In the genomic region with DNA sequence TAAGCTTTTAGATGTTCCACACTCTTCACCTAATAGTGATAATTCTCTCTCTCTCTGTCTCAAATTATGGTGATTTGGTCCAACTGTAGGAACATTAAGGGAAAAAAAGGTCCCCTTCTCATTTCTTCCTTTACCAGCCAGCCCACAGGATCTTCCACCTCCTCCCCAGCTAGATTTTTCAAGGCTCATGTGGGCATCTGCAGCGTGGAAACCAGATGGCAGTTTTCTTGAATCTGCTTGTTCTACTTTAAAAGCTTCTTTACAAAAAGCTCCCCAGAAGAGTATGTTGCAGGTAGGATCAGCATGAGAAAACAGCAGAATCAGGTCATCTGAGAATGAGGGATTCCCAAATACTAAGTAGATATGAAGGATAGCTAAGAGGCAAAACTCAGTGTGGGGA, we compare ENCODE assay signal across 1 cellular context.
TF ChIP-seq lines count a peak whose summit lies in the region.

No MANE protein-coding gene starts in this region.

TF ChIP-seq in H1, 55 proteins besides CTCF, POLR2A, EP300 and RAD21 (continued from another document):
- TF ChIP-seq, protein P1, sequence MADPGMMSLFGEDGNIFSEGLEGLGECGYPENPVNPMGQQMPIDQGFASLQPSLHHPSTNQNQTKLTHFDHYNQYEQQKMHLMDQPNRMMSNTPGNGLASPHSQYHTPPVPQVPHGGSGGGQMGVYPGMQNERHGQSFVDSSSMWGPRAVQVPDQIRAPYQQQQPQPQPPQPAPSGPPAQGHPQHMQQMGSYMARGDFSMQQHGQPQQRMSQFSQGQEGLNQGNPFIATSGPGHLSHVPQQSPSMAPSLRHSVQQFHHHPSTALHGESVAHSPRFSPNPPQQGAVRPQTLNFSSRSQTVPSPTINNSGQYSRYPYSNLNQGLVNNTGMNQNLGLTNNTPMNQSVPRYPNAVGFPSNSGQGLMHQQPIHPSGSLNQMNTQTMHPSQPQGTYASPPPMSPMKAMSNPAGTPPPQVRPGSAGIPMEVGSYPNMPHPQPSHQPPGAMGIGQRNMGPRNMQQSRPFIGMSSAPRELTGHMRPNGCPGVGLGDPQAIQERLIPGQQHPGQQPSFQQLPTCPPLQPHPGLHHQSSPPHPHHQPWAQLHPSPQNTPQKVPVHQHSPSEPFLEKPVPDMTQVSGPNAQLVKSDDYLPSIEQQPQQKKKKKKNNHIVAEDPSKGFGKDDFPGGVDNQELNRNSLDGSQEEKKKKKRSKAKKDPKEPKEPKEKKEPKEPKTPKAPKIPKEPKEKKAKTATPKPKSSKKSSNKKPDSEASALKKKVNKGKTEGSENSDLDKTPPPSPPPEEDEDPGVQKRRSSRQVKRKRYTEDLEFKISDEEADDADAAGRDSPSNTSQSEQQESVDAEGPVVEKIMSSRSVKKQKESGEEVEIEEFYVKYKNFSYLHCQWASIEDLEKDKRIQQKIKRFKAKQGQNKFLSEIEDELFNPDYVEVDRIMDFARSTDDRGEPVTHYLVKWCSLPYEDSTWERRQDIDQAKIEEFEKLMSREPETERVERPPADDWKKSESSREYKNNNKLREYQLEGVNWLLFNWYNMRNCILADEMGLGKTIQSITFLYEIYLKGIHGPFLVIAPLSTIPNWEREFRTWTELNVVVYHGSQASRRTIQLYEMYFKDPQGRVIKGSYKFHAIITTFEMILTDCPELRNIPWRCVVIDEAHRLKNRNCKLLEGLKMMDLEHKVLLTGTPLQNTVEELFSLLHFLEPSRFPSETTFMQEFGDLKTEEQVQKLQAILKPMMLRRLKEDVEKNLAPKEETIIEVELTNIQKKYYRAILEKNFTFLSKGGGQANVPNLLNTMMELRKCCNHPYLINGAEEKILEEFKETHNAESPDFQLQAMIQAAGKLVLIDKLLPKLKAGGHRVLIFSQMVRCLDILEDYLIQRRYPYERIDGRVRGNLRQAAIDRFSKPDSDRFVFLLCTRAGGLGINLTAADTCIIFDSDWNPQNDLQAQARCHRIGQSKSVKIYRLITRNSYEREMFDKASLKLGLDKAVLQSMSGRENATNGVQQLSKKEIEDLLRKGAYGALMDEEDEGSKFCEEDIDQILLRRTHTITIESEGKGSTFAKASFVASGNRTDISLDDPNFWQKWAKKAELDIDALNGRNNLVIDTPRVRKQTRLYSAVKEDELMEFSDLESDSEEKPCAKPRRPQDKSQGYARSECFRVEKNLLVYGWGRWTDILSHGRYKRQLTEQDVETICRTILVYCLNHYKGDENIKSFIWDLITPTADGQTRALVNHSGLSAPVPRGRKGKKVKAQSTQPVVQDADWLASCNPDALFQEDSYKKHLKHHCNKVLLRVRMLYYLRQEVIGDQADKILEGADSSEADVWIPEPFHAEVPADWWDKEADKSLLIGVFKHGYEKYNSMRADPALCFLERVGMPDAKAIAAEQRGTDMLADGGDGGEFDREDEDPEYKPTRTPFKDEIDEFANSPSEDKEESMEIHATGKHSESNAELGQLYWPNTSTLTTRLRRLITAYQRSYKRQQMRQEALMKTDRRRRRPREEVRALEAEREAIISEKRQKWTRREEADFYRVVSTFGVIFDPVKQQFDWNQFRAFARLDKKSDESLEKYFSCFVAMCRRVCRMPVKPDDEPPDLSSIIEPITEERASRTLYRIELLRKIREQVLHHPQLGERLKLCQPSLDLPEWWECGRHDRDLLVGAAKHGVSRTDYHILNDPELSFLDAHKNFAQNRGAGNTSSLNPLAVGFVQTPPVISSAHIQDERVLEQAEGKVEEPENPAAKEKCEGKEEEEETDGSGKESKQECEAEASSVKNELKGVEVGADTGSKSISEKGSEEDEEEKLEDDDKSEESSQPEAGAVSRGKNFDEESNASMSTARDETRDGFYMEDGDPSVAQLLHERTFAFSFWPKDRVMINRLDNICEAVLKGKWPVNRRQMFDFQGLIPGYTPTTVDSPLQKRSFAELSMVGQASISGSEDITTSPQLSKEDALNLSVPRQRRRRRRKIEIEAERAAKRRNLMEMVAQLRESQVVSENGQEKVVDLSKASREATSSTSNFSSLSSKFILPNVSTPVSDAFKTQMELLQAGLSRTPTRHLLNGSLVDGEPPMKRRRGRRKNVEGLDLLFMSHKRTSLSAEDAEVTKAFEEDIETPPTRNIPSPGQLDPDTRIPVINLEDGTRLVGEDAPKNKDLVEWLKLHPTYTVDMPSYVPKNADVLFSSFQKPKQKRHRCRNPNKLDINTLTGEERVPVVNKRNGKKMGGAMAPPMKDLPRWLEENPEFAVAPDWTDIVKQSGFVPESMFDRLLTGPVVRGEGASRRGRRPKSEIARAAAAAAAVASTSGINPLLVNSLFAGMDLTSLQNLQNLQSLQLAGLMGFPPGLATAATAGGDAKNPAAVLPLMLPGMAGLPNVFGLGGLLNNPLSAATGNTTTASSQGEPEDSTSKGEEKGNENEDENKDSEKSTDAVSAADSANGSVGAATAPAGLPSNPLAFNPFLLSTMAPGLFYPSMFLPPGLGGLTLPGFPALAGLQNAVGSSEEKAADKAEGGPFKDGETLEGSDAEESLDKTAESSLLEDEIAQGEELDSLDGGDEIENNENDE (IDR thresholded peaks at IDR 0.05; ENCODE audit: insufficient replicate concordance, low read length): no peak
- no peak for TF ChIP-seq HDAC6 (IDR thresholded peaks at IDR 0.05; ENCODE audit: low read depth, low read length)
- TF ChIP-seq CEBPB (IDR thresholded peaks at IDR 0.05; ENCODE audit: low read depth, low read length): no peak
- no peak for TF ChIP-seq NANOG (IDR thresholded peaks at IDR 0.05; ENCODE audit: insufficient read depth, low read depth, low read length, poor library complexity, severe bottlenecking)
- TF ChIP-seq JUN (IDR thresholded peaks at IDR 0.05; ENCODE audit: low read depth, low read length): no peak
- TF ChIP-seq RBBP5 (IDR thresholded peaks at IDR 0.05; ENCODE audit: borderline replicate concordance, low read depth, low read length): no peak
- no peak for TF ChIP-seq NRF1 (IDR thresholded peaks at IDR 0.05; ENCODE audit: low read depth, low read length)
- no peak for TF ChIP-seq YY1 (IDR thresholded peaks at IDR 0.05; ENCODE audit: low read depth, low read length)
- no peak for TF ChIP-seq CBX5 (IDR thresholded peaks at IDR 0.05; ENCODE audit: low read depth, low read length)
- TF ChIP-seq SP2 (IDR thresholded peaks at IDR 0.05; ENCODE audit: low read length): no peak
- TF ChIP-seq RXRA (IDR thresholded peaks at IDR 0.05; ENCODE audit: insufficient read depth, low read depth, low read length): no peak
- no peak for TF ChIP-seq SIX5 (IDR thresholded peaks at IDR 0.05; ENCODE audit: low read depth, low read length)
